Comparison of ENCODE assay signal across 16 cellular contexts in genomic region chr13:28685114-28685513, GRCh38. TPM values are rescaled to one million over a fixed set of nuclear protein-coding genes. Genes with fewer than 3 reads are reported as not detected.
A peak's percentile ranks its signal among the peaks of the same experiment; 100 is the strongest.
DNase-seq lines count a peak whose midpoint lies in the region; ATAC-seq and TF ChIP-seq lines count a peak whose summit lies in the region.
"Had no signal": no experiment of that assay in that cellular context is flagged by ENCODE, and none has a peak within 500 bp of the region (broad histone marks: within the 10 kb centered on the region; RNA-seq: fewer than 3 reads in every experiment).

No MANE protein-coding gene starts in this region.

- H3K36me3 ChIP-seq in GM23338 (ENCODE audit: insufficient read depth) (no peaks in the 10 kb centered on the region), neuronal stem cell (replicated peaks in 1 of 2; ENCODE audit: control insufficient read depth in 2 of 2, insufficient read depth in 2 of 2, low read length in 2 of 2) (no peaks in the 10 kb centered on the region), Peyer's patch (peaks cover 0 to 4% (median 0%) of the 10 kb centered on the region in 3 donors)

- no peak for TF ChIP-seq POLR2A in Peyer's patch (IDR thresholded peaks at IDR 0.05)

- no peaks in the 10 kb centered on the region for H3K79me2 ChIP-seq in GM23338 (replicated peaks; ENCODE audit: insufficient read depth)
- H3K79me2 ChIP-seq in H9 (ENCODE audit: insufficient read depth, low read length): no peaks in the 10 kb centered on the region

- H3K27ac Mint-ChIP-seq in GM23338 (no peak overlapping the region), H9 (no peak overlapping the region), endothelial cell (ENCODE audit: unreplicated experiment) (peak overlapping the region; percentile 7)
- H3K27ac Mint-ChIP-seq: CD4-positive, alpha-beta memory T cell had no signal

- no peaks in the 10 kb centered on the region for H3K79me1 ChIP-seq in H9 (ENCODE audit: insufficient read depth, low read depth, low read length, poor library complexity, severe bottlenecking)
- H3K79me1 ChIP-seq in neuronal stem cell (ENCODE audit: low read depth, low read length): peaks cover 2% of the 10 kb centered on the region

- H4K91ac ChIP-seq in H9 (ENCODE audit: insufficient read length, low read depth, low read length) (no peak overlapping the region), neuronal stem cell (ENCODE audit: low read depth, low read length, poor library complexity) (no peak overlapping the region)

- H2AFZ ChIP-seq in GM23338 (peak overlapping the region; percentile 94), H9 (ENCODE audit: low read length) (no peak overlapping the region), neuronal stem cell (ENCODE audit: low read length) (peak overlapping the region; percentile 40)
- H2AFZ ChIP-seq: GM23248 had no signal

- H3K18ac ChIP-seq in H9 (ENCODE audit: insufficient read length, low read depth, low read length) (no peak overlapping the region), neuronal stem cell (ENCODE audit: low read length) (peak overlapping the region; percentile 71)

- H3K27ac ChIP-seq in GM23338 (ENCODE audit: low read depth) (no peak overlapping the region), H9 (ENCODE audit: insufficient read length, low read depth, low read length) (no peak overlapping the region), neuronal stem cell (replicated peaks; ENCODE audit: low read length) (no peak overlapping the region), caudate nucleus (ENCODE audit: low read depth, low read length) (no peak overlapping the region), coronary artery (no peak overlapping the region), Peyer's patch (no peak overlapping the region)
- H3K27ac ChIP-seq: GM23248 had no signal

- H3K9me2 ChIP-seq in GM23338 (ENCODE audit: insufficient read depth): no peaks in the 10 kb centered on the region

- no peak overlapping the region for H2BK5ac ChIP-seq in H9 (ENCODE audit: insufficient read length, low read length)
- H2BK5ac ChIP-seq in neuronal stem cell (ENCODE audit: low read length): no peak overlapping the region

- H3K9me3 ChIP-seq in H9 (ENCODE audit: control insufficient read depth, low read depth, low read length): no peaks in the 10 kb centered on the region
- no peaks in the 10 kb centered on the region for H3K9me3 ChIP-seq in neuronal stem cell (replicated peaks in 1 of 2; ENCODE audit: control insufficient read depth in 2 of 2, insufficient read depth in 1 of 2, low read depth in 1 of 2, low read length in 2 of 2)
- no peaks in the 10 kb centered on the region for H3K9me3 ChIP-seq in Peyer's patch

- H3K4me3 ChIP-seq in GM23338 (no peak overlapping the region), neuronal stem cell (ENCODE audit: low read length in 2 of 2) (no peak overlapping the region), coronary artery (no peak overlapping the region), Peyer's patch (no peak overlapping the region)
- H3K4me3 ChIP-seq: GM23248 had no signal

- H3K36me3 Mint-ChIP-seq in GM23338 (ENCODE audit: low read depth) (no peaks in the 10 kb centered on the region), H9 (ENCODE audit: insufficient read depth in 1 of 3, low read depth in 3 of 3) (peaks cover 0 to 15% (median 3%) of the 10 kb centered on the region in 3 experiments; a peak in 3 of 7 replicates), endothelial cell (ENCODE audit: low read depth, unreplicated experiment) (no peaks in the 10 kb centered on the region)
- H3K36me3 Mint-ChIP-seq: CD4-positive, alpha-beta memory T cell had no signal

- H3K27me3 ChIP-seq in GM23338 (ENCODE audit: insufficient read depth) (no peaks in the 10 kb centered on the region), H9 (ENCODE audit: insufficient read depth, low read length) (no peaks in the 10 kb centered on the region), neuronal stem cell (ENCODE audit: control insufficient read depth in 3 of 3, insufficient read depth in 3 of 3, low read depth in 1 of 3, low read length in 3 of 3) (no peaks in the 10 kb centered on the region), Peyer's patch (no peaks in the 10 kb centered on the region)

- H3K9ac ChIP-seq in H9 (ENCODE audit: extremely low read depth, insufficient read length, low read length) (no peak overlapping the region), neuronal stem cell (ENCODE audit: low read depth, low read length, poor library complexity) (no peak overlapping the region)
- H3K9ac ChIP-seq: GM23248 had no signal

- ATAC-seq in GM23338: peak; percentile 26

- no peaks in the 10 kb centered on the region for H3K23me2 ChIP-seq in H9 (ENCODE audit: insufficient read length, low read depth, low read length, poor library complexity, severe bottlenecking)

- H4K8ac ChIP-seq in H9 (replicated peaks; ENCODE audit: insufficient read length, low read depth, low read length) (no peak overlapping the region), neuronal stem cell (ENCODE audit: low read depth, low read length) (peak overlapping the region; percentile 17)

- H4K20me1 ChIP-seq in GM23338 (replicated peaks; ENCODE audit: insufficient read depth) (no peaks in the 10 kb centered on the region), H9 (ENCODE audit: control insufficient read depth, insufficient read depth, insufficient read length) (no peaks in the 10 kb centered on the region)

- H3K4me1 ChIP-seq in GM23338 (ENCODE audit: insufficient read depth) (no peaks in the 10 kb centered on the region), H9 (ENCODE audit: insufficient read depth, low read length) (peaks cover 4% of the 10 kb centered on the region; the same call in 1 of the 2 replicates), neuronal stem cell (ENCODE audit: control insufficient read depth in 2 of 2, insufficient read depth in 1 of 2, low read depth in 1 of 2, low read length in 2 of 2) (peaks cover 0 to 5% of the 10 kb centered on the region in 2 donors), Peyer's patch (no peaks in the 10 kb centered on the region)

- H3K56ac ChIP-seq in H9 (ENCODE audit: insufficient read length, low read depth, low read length): no peak overlapping the region

- no peak overlapping the region for H2AK5ac ChIP-seq in H9 (ENCODE audit: insufficient read length, low read length)
- H2AK5ac ChIP-seq in neuronal stem cell (ENCODE audit: low read depth, low read length): peak overlapping the region; percentile 81

- DNase-seq in GM23338 (ENCODE audit: low spot score) (no peak), H9 (peak; percentile 31), endothelial cell (ENCODE audit: low spot score) (no peak), neuronal stem cell (ENCODE audit: low spot score) (no peak), caudate nucleus (lab: John Stamatoyannopoulos, UW) (no peak), coronary artery (ENCODE audit: low spot score) (no peak), Peyer's patch (no peak)
- DNase-seq in activated effector memory CD4-positive, alpha-beta T cell treated with anti-CD3 and anti-CD28 coated beads, Interleukin-2, amount 50 U/mL, for 16 hours: no peak
- DNase-seq: C1 segment of cervical spinal cord; Calu3; CD4-positive, alpha-beta memory T cell; COR-L47; DMS153; DND-41; GM23248; HCEC 1CT had no signal

- H3K4ac ChIP-seq in H9 (ENCODE audit: low read depth, low read length): no peak overlapping the region
- peak overlapping the region; percentile 37 for H3K4ac ChIP-seq in neuronal stem cell (ENCODE audit: low read length)

- no peak overlapping the region for H3K4me3 Mint-ChIP-seq in GM23338
- H3K4me3 Mint-ChIP-seq in H9: no peak overlapping the region
- peak overlapping the region; percentile 29 for H3K4me3 Mint-ChIP-seq in endothelial cell (ENCODE audit: unreplicated experiment)
- H3K4me3 Mint-ChIP-seq: CD4-positive, alpha-beta memory T cell had no signal

- no peaks in the 10 kb centered on the region for H3F3A ChIP-seq in GM23338 (replicated peaks; ENCODE audit: low read depth)

- H3K4me2 ChIP-seq in GM23338 (no peak overlapping the region; the same call in 1 of the 2 replicates), H9 (ENCODE audit: insufficient read depth, insufficient read length, low read length) (no peak overlapping the region), neuronal stem cell (ENCODE audit: insufficient read depth, low read length, poor library complexity, severe bottlenecking) (no peak overlapping the region)

- no CpG with 5 or more reads among the region's 12 CpGs for WGBS in H9 (ENCODE audit: extremely low coverage, insufficient read length, low lambda C conversion rate)
- WGBS in neuronal stem cell (ENCODE audit: extremely low coverage in 2 of 2, insufficient read length in 2 of 2, insufficient replicate concordance in 1 of 2), 2 donors: no CpG with 5 or more reads among the region's 12 CpGs

- no peak overlapping the region for H2BK120ac ChIP-seq in H9 (ENCODE audit: low read depth, low read length, poor library complexity, severe bottlenecking)
- no peak overlapping the region for H2BK120ac ChIP-seq in neuronal stem cell (ENCODE audit: low read depth, low read length)

- H2BK15ac ChIP-seq in H9 (ENCODE audit: low read depth, low read length): no peak overlapping the region
- H2BK15ac ChIP-seq in neuronal stem cell (ENCODE audit: low read length): peak overlapping the region; percentile 67

- H3K23ac ChIP-seq in H9 (ENCODE audit: insufficient read length, low read depth, low read length) (no peak overlapping the region), neuronal stem cell (ENCODE audit: low read depth, low read length, poor library complexity) (peak overlapping the region; percentile 43)

- peaks cover 12% of the 10 kb centered on the region for H3K4me1 Mint-ChIP-seq in GM23338
- H3K4me1 Mint-ChIP-seq in H9: peaks cover 10 to 17% of the 10 kb centered on the region in 2 experiments
- peaks cover 8% of the 10 kb centered on the region for H3K4me1 Mint-ChIP-seq in endothelial cell (ENCODE audit: unreplicated experiment)
- H3K4me1 Mint-ChIP-seq: CD4-positive, alpha-beta memory T cell had no signal

- TF ChIP-seq CTCF in GM23338 (conservative IDR thresholded peaks at IDR 0.05; ENCODE audit: low read depth in 2 of 2) (no peak), H9 (conservative IDR thresholded peaks at IDR 0.05) (no peak), endothelial cell (IDR thresholded peaks at IDR 0.05; ENCODE audit: unreplicated experiment) (no peak), coronary artery (IDR thresholded peaks at IDR 0.05) (no peak), Peyer's patch (IDR thresholded peaks at IDR 0.05) (no peak)

- H2BK12ac ChIP-seq in H9 (ENCODE audit: insufficient read length, low read depth, low read length): no peak overlapping the region
- peak overlapping the region; percentile 94 for H2BK12ac ChIP-seq in neuronal stem cell (ENCODE audit: low read length)

- H3T11ph ChIP-seq in H9 (ENCODE audit: low read length): no peak overlapping the region

- H3K27me3 Mint-ChIP-seq in GM23338 (ENCODE audit: insufficient read depth, low read depth, poor library complexity) (peaks cover 2% of the 10 kb centered on the region), H9 (ENCODE audit: low read depth) (no peaks in the 10 kb centered on the region), endothelial cell (ENCODE audit: unreplicated experiment) (peaks cover 2% of the 10 kb centered on the region)
- H3K27me3 Mint-ChIP-seq: CD4-positive, alpha-beta memory T cell had no signal

- peaks cover 8% of the 10 kb centered on the region for H3K9me3 Mint-ChIP-seq in GM23338
- H3K9me3 Mint-ChIP-seq in H9: peaks cover 11 to 12% of the 10 kb centered on the region in 2 experiments
- no peaks in the 10 kb centered on the region for H3K9me3 Mint-ChIP-seq in endothelial cell (ENCODE audit: unreplicated experiment)

- H3K14ac ChIP-seq in H9 (ENCODE audit: insufficient read depth, low read length): no peak overlapping the region
- peak overlapping the region; percentile 89 for H3K14ac ChIP-seq in neuronal stem cell (ENCODE audit: low read length)

- H2BK20ac ChIP-seq in H9 (ENCODE audit: low read depth, low read length, poor library complexity, severe bottlenecking): no peak overlapping the region

- H4K5ac ChIP-seq in H9 (ENCODE audit: insufficient read length, low read depth, low read length): no peak overlapping the region

RNA-seq across cellular contexts. Expression of gene POMP, which starts 26.2 kb away (rescaled TPM):
- 92.6 and 95.9 TPM in 2 replicates for total RNA-seq in GM23338 (2014; rRNA removed; shearing (Covaris generic))
- polyA plus RNA-seq in GM23338 (2016; fragmentation: Nextera tagmentation; extraction: Ambion mirVana): 389 and 446 TPM in 2 replicates
- total RNA-seq in H9 (2021) (102 and 103 TPM in 2 replicates), endothelial cell (ENCODE audit: unreplicated experiment) (108 TPM), Peyer's patch (10 to 100 TPM; 24.3 to 68.8 (median 43.2) TPM)
- polyA plus RNA-seq in neuronal stem cell (2013, experiment 1 of 2): 98.2 TPM
- polyA plus RNA-seq in neuronal stem cell (2013, experiment 2 of 2): 95.9 TPM

RNA-seq across cellular contexts. Expression of gene SLC46A3, which starts 33.7 kb away (rescaled TPM):
- 0.28 and 0.39 TPM in 2 replicates for total RNA-seq in GM23338 (2014; rRNA removed; shearing (Covaris generic))
- polyA plus RNA-seq in GM23338 (2016; fragmentation: Nextera tagmentation; extraction: Ambion mirVana): 0.16 and 0.21 TPM in 2 replicates
- total RNA-seq in H9 (2021) (0.22 and 0.26 TPM in 2 replicates), endothelial cell (ENCODE audit: unreplicated experiment) (7.7 TPM), Peyer's patch (100 to 1,000 TPM in 2 of 4 donors, 10 to 100 TPM in 2; 10.7 to 198 (median 105) TPM)
- polyA plus RNA-seq in neuronal stem cell (2013, experiment 1 of 2): 0.20 TPM
- 0.28 TPM for polyA plus RNA-seq in neuronal stem cell (2013, experiment 2 of 2)
